ENCODE assay signal across 20 cellular contexts in genomic region chr19:8635422-8635821, GRCh38. TPM values are rescaled to one million over a fixed set of nuclear protein-coding genes. Genes with fewer than 3 reads are reported as not detected.
"Had no signal": no experiment of that assay in that cellular context is flagged by ENCODE, and none has a peak within 500 bp of the region (broad histone marks: within the 10 kb centered on the region; RNA-seq: fewer than 3 reads in every experiment).

No MANE protein-coding gene starts in this region.

- ATAC-seq: activated CD8-positive, alpha-beta T cell treated with anti-CD3 and anti-CD28 coated beads for 36 hours; lower lobe of right lung; natural killer cell treated with Interleukin-12 subunit alpha and Interleukin-12 subunit beta and Interleukin-15 and Interleukin-18, amount 100 ng/mL, for 72 hours; pancreas; right lobe of liver; stimulated activated memory B cell treated with anti-CD40 and anti-IgM and Interleukin-4, amounts not matched to agents 10 μg/mL and 1 μg/mL and 100 μg/mL, for 72 hours had no signal

- FAIRE-seq: endometrium, frontal cortex, keratinocyte, pancreas had no signal

- H3K27ac ChIP-seq: breast epithelium, lower lobe of right lung, neutrophil, pancreas, right lobe of liver, thoracic aorta had no signal

- H3K36me3 ChIP-seq: breast epithelium, lower lobe of right lung, neutrophil, pancreas, right lobe of liver, thoracic aorta had no signal

- H3K9me3 ChIP-seq: lower lobe of right lung, neutrophil, pancreas, right lobe of liver had no signal

- DNase-seq: activated CD4-positive, alpha-beta T cell treated with anti-CD3 and anti-CD28 coated beads, Interleukin-2, amount 10 ng/mL, durations not matched to agents 24 days and 14 days; activated CD8-positive, alpha-beta T cell treated with anti-CD3 and anti-CD28 coated beads for 36 hours; activated naive CD4-positive, alpha-beta T cell treated with anti-CD3 and anti-CD28 coated beads for 36 hours; activated T-cell treated with anti-CD3 and anti-CD28 coated beads, Interleukin-2, amount 50 U/mL, for 24 hours; cortex of kidney; erythroblast; lower lobe of right lung; pancreas; right lobe of liver; stimulated activated CD4-positive, alpha-beta T cell treated with anti-CD3 and anti-CD28 coated beads, Interleukin-4, amount 100 ng/mL, for 4 hours had no signal

- H3K4me3 ChIP-seq: breast epithelium, lower lobe of right lung, pancreas, right lobe of liver, thoracic aorta had no signal

- H3K27me3 ChIP-seq: breast epithelium, neutrophil, pancreas, right lobe of liver had no signal

- H3K4me1 ChIP-seq: breast epithelium, pancreas had no signal

RNA-seq across cellular contexts. Expression of gene NFILZ, which starts 5.0 kb away (rescaled TPM):
- total RNA-seq: activated CD4-positive, alpha-beta T cell treated with anti-CD3 and anti-CD28 coated beads, Interleukin-2, amount 10 ng/mL, durations not matched to agents 24 days and 14 days; activated CD8-positive, alpha-beta T cell treated with anti-CD3 and anti-CD28 coated beads for 36 hours; activated naive CD4-positive, alpha-beta T cell treated with anti-CD3 and anti-CD28 coated beads for 36 hours; breast epithelium; frontal cortex; lower lobe of right lung; mesothelial cell of epicardium; natural killer cell treated with Interleukin-12 subunit alpha and Interleukin-12 subunit beta and Interleukin-15 and Interleukin-18, amount 100 ng/mL, for 72 hours; pancreas; right lobe of liver; thoracic aorta; ureter had no signal
- polyA plus RNA-seq: keratinocyte, pancreas had no signal

RNA-seq across cellular contexts. Expression of gene ADAMTS10, which starts 24.9 kb away (rescaled TPM):
- polyA plus RNA-seq: keratinocyte had no signal
